8 cellular contexts compared by ENCODE assay signal in the genomic region with DNA sequence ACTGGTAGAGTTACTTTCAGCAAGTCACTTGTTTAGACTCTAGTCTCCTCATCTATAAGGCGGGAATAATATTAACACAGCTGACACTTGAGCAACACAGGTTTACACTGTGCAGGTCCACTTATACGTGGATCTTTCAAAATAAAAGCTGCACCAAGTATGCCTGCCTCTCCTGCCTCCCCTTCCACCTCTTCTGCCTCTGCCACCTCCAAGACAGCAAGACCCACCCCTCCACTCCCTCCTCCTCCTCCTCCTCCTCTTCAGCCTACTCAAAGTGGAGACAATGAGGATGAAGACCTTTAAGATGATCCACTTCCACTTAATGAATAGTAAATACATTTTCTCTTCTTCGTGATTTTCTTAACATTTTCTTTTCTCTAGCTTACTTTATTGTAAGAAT.
"Had no signal": no experiment of that assay in that cellular context is flagged by ENCODE, and none has a peak within 500 bp of the region (broad histone marks: within the 10 kb centered on the region; RNA-seq: fewer than 3 reads in every experiment).

No MANE protein-coding gene starts in this region.

- FAIRE-seq: HTR-8/SVneo had no signal

- H3K9me3 ChIP-seq: HAP-1 had no signal

- H2AFZ ChIP-seq: GM23248 had no signal

- H3K36me3 ChIP-seq: HAP-1 had no signal

- H3K9ac ChIP-seq: GM23248 had no signal

- DNase-seq: GM23248, GOT3, H7, IMR-90, KBM-7 had no signal

- ATAC-seq: HCT116 had no signal

- H3K4me3 ChIP-seq: GM23248, HAP-1 had no signal

- H3K27ac ChIP-seq: GM23248 had no signal
